Comparison of ENCODE assay signal across 8 cellular contexts in genomic region chr19:29810504-29810871, GRCh38. TPM values are rescaled to one million over a fixed set of nuclear protein-coding genes. Genes with fewer than 3 reads are reported as not detected.
DNase-seq lines count a peak whose midpoint lies in the region; ATAC-seq, FAIRE-seq and TF ChIP-seq lines count a peak whose summit lies in the region.

No MANE protein-coding gene starts in this region.

- TF ChIP-seq RAD21 in GM12878 (IDR thresholded peaks at IDR 0.05; ENCODE audit: insufficient read depth, low read depth, low read length): no peak

- H3K4me1 ChIP-seq in GM12878 (ENCODE audit: control insufficient read depth, insufficient read depth, low read length): peaks cover 12% of the 10 kb centered on the region
- H3K4me1 ChIP-seq in vagina: peaks cover 14% of the 10 kb centered on the region

- TF ChIP-seq POLR2A in GM12878 (IDR thresholded peaks at IDR 0.05; ENCODE audit: low read depth, low read length): no peak
- no peak for TF ChIP-seq POLR2A in vagina (IDR thresholded peaks at IDR 0.05)

- H3K9me3 ChIP-seq in MG63: no peaks in the 10 kb centered on the region
- no peaks in the 10 kb centered on the region for H3K9me3 ChIP-seq in GM12878 (replicated peaks; ENCODE audit: control insufficient read depth, insufficient read depth, low read length)
- no peaks in the 10 kb centered on the region for H3K9me3 ChIP-seq in vagina

- H3K4me2 ChIP-seq in GM12878 (ENCODE audit: control insufficient read depth, insufficient read depth): peak overlapping the region; percentile 78

- peak overlapping the region; percentile 70 to 89 (median 81) for H3K4me3 Mint-ChIP-seq in naive thymus-derived CD8-positive, alpha-beta T cell

- CTCF ChIA-PET in GM12878 (lab: Yijun Ruan, JAX): no interaction called here

- H2AFZ ChIP-seq in GM12878 (ENCODE audit: control insufficient read depth, low read depth, low read length): no peak overlapping the region

- DNase-seq in MG63 (peak; percentile 33), GM12878 (ENCODE audit: low read depth, low spot score) (no peak), iPS-NIHi11 (ENCODE audit: low spot score) (no peak), frontal cortex (ENCODE audit: low spot score in 2 of 2) (no peak), coronary artery (ENCODE audit: low spot score) (no peak), vagina (ENCODE audit: extremely low spot score in 2 of 2) (no peak)
- peak in 2 of 10 donors; percentile 10 to 14 for DNase-seq in naive thymus-derived CD8-positive, alpha-beta T cell

- no peaks in the 10 kb centered on the region for H3K9me3 Mint-ChIP-seq in naive thymus-derived CD8-positive, alpha-beta T cell

- BruUV-seq in GM12878 (replicated peaks; lab: Mats Ljungman, UMichigan): no TSS peak

- H4K20me1 ChIP-seq in GM12878 (ENCODE audit: control insufficient read depth, insufficient read depth): no peaks in the 10 kb centered on the region

- H3K36me3 ChIP-seq in MG63 (peaks cover 6% of the 10 kb centered on the region; the same call in 1 of the 2 replicates), GM12878 (ENCODE audit: control insufficient read depth in 2 of 2, insufficient read depth in 2 of 2, low read length in 1 of 2) (no peaks in the 10 kb centered on the region), vagina (no peaks in the 10 kb centered on the region)

- H3K36me3 Mint-ChIP-seq in naive thymus-derived CD8-positive, alpha-beta T cell: no peaks in the 10 kb centered on the region

- peak overlapping the region; percentile 91 for H3K9ac ChIP-seq in GM12878 (ENCODE audit: control insufficient read depth, insufficient read depth, low read length)

- 75% methylated on average over 4 of the region's 4 CpGs for WGBS in GM12878 (ENCODE audit: insufficient coverage, insufficient replicate concordance, low lambda C conversion rate, missing lambda C conversion rate)

- no peaks in the 10 kb centered on the region for H3K27me3 Mint-ChIP-seq in naive thymus-derived CD8-positive, alpha-beta T cell

- H3K4me1 Mint-ChIP-seq in naive thymus-derived CD8-positive, alpha-beta T cell: peaks cover 6 to 18% (median 16%) of the 10 kb centered on the region in 4 donors

- RAD21 ChIA-PET in GM12878 (lab: Charles Lee; ENCODE audit: unreplicated experiment): no interaction called here

- POLR2A ChIA-PET in GM12878 (lab: Charles Lee): interaction anchor here (0.6 to 1.5 kb wide), 2 partner anchors 8 to 96 kb away, joined by 3 read pairs; partner anchors contain the start of gene C19orf12
- POLR2A ChIA-PET in naive thymus-derived CD8-positive, alpha-beta T cell (lab: Charles Lee): interaction anchor here (0.6 to 5.8 kb wide), 4 partner anchors 19 to 40 kb away, joined by 3 to 28 read pairs (median 4); no protein-coding TSS in a partner anchor

- intact Hi-C loops in GM12878 (cut with micrococcal nuclease; ENCODE audit: unreplicated experiment): loop anchor here (2.0 to 5.0 kb wide), 2 partner anchors 26 to 48 kb away; no protein-coding TSS in a partner anchor
- intact Hi-C loops in vagina (cut with DNase I): no loop called here

- H3K79me2 ChIP-seq in GM12878 (ENCODE audit: control insufficient read depth, insufficient read depth, low read length): peaks cover 7% of the 10 kb centered on the region

- H3K27me3 ChIP-seq in MG63 (no peaks in the 10 kb centered on the region), GM12878 (replicated peaks in 1 of 2; ENCODE audit: control insufficient read depth in 2 of 2, insufficient read depth in 2 of 2, low read length in 1 of 2) (no peaks in the 10 kb centered on the region), vagina (no peaks in the 10 kb centered on the region)

- SMC1A ChIA-PET in GM12878 (lab: Charles Lee; ENCODE audit: uncharacterized antibody, unreplicated experiment): interaction anchor here (1.2 kb wide), 1 partner anchor 27 kb away, joined by 3 read pairs; no protein-coding TSS in a partner anchor

- peak overlapping the region; percentile 60; the same call in 1 of the 2 replicates for H3K4me3 ChIP-seq in GM08714 (ENCODE audit: low read length)
- no peak overlapping the region for H3K4me3 ChIP-seq in MG63
- H3K4me3 ChIP-seq in GM12878: peak overlapping the region; percentile 99
- H3K4me3 ChIP-seq in coronary artery: no peak overlapping the region
- no peak overlapping the region for H3K4me3 ChIP-seq in vagina

- peak; percentile 6; the same call in 2 of the 3 replicates for ATAC-seq in GM12878
- ATAC-seq in naive thymus-derived CD8-positive, alpha-beta T cell: no peak

- TF ChIP-seq CTCF in GM12878 (IDR thresholded peaks at IDR 0.05 in 2 of 3, conservative IDR thresholded peaks at IDR 0.05 in 1 of 3; ENCODE audit: control insufficient read depth in 2 of 3, extremely low read depth in 1 of 3, insufficient read depth in 1 of 3, low read depth in 3 of 3, low read length in 3 of 3) (no peak), coronary artery (IDR thresholded peaks at IDR 0.05) (no peak), vagina (IDR thresholded peaks at IDR 0.05) (no peak)

- in situ Hi-C loops in GM12878 (cut with MboI): no loop called here

- peak overlapping the region; percentile 75 for H3K27ac ChIP-seq in GM12878 (ENCODE audit: control insufficient read depth, insufficient read depth)
- H3K27ac ChIP-seq in coronary artery: no peak overlapping the region
- H3K27ac ChIP-seq in vagina: no peak overlapping the region

- no peak for TF ChIP-seq EP300 in GM12878 (IDR thresholded peaks at IDR 0.05; ENCODE audit: borderline replicate concordance in 1 of 2, control insufficient read depth in 1 of 2, low read depth in 2 of 2, low read length in 2 of 2)

- peak overlapping the region; percentile 46 to 93 (median 90) for H3K27ac Mint-ChIP-seq in naive thymus-derived CD8-positive, alpha-beta T cell

- FAIRE-seq in GM12878 (lab: Jason Lieb, UNC) (no peak), frontal cortex (lab: Jason Lieb, UNC) (no peak)

TF ChIP-seq in GM12878, 131 proteins besides CTCF, POLR2A, EP300 and RAD21:
- no peak for TF ChIP-seq HDAC2 (IDR thresholded peaks at IDR 0.05)
- TF ChIP-seq NR2F1 (conservative IDR thresholded peaks at IDR 0.05): no peak
- peak; percentile 46; the same call in 1 of the 2 replicates for TF ChIP-seq PKNOX1 (IDR thresholded peaks at IDR 0.05)
TF ChIP-seq in GM12878: peak in this region for 1.

RNA-seq across cellular contexts. Expression of gene CCNE1, which starts 1.3 kb away (rescaled TPM):
- 5.6 and 11.3 TPM in 2 replicates for total RNA-seq in MG63 (2014; rRNA removed; shearing (Covaris generic); ENCODE audit: low replicate concordance)
- 4.8 and 8.6 TPM in 2 replicates for total RNA-seq in GM12878 (2013; cell fraction: nucleolus; rRNA removed)
- 42.2 and 43.7 TPM in 2 replicates for total RNA-seq in GM12878 (2014; rRNA removed)
- 31.8 and 33.4 TPM in 2 replicates for total RNA-seq in GM12878 (2014; rRNA removed; fragmentation: Illumina TruSeq; extraction: Trizol)
- 35.7 and 41.9 TPM in 2 replicates for total RNA-seq in GM12878 (2021)
- 9.7 TPM for polyA plus RNA-seq in GM12878 (2011; ENCODE audit: low read depth)
- polyA plus RNA-seq in GM12878 (2011; rRNA removed): 19.4 and 22.7 TPM in 2 replicates
- 16.2 and 16.7 TPM in 2 replicates for polyA plus RNA-seq in GM12878 (2011; cell fraction: cytosol; rRNA removed)
- 29.6 and 35.5 TPM in 2 replicates for polyA plus RNA-seq in GM12878 (2011; cell fraction: nucleus; rRNA removed)
- 12.5 and 14.4 TPM in 2 replicates for polyA plus RNA-seq in GM12878 (2012)
- polyA plus RNA-seq in GM12878 (2014; fragmentation: Illumina TruSeq; extraction: Trizol): 43.1 TPM in 2 replicates
- polyA plus RNA-seq in GM12878 (2014; fragmentation: Nextera tagmentation; extraction: Ambion mirVana): 10 to 100 TPM in 1 of 2 experiments, 1 to 10 TPM in 1; 9.3 to 17.0 TPM
- 44.2 and 46.0 TPM in 2 replicates for polyA plus RNA-seq in GM12878 (2014; rRNA removed)
- polyA plus RNA-seq in GM12878 (2016; fragmentation: Nextera tagmentation; extraction: Ambion mirVana): 10 to 100 TPM in 1 of 2 experiments, 1 to 10 TPM in 1; 6.3 to 39.7 TPM
- polyA minus RNA-seq in GM12878 (2011; rRNA and poly(A)+ RNA removed): 9.9 and 15.7 TPM in 2 replicates
- 3.9 and 9.9 TPM in 2 replicates for polyA minus RNA-seq in GM12878 (2011; cell fraction: cytosol; rRNA and poly(A)+ RNA removed)
- polyA minus RNA-seq in GM12878 (2011; cell fraction: nucleus; rRNA and poly(A)+ RNA removed): 9.6 and 22.5 TPM in 2 replicates
- total RNA-seq in naive thymus-derived CD8-positive, alpha-beta T cell: 1 to 10 TPM; 6.4 to 8.8 TPM
- 1 to 10 TPM; 1.5 to 3.7 (median 2.6) TPM for polyA plus RNA-seq in naive thymus-derived CD8-positive, alpha-beta T cell
- total RNA-seq in frontal cortex: 1.6 TPM
- 3.2 TPM for total RNA-seq in vagina

Comparison
In these comparisons a context has a peak if more than half of its experiments do, and no peak if none do; other contexts are left out.
1. H3K4me3 ChIP-seq: peak in GM08714 (single experiment) and GM12878 (single experiment); none in MG63 (single experiment), coronary artery (single experiment) and vagina (0 of 2).